1 cellular context compared by ENCODE assay signal in the genomic region with DNA sequence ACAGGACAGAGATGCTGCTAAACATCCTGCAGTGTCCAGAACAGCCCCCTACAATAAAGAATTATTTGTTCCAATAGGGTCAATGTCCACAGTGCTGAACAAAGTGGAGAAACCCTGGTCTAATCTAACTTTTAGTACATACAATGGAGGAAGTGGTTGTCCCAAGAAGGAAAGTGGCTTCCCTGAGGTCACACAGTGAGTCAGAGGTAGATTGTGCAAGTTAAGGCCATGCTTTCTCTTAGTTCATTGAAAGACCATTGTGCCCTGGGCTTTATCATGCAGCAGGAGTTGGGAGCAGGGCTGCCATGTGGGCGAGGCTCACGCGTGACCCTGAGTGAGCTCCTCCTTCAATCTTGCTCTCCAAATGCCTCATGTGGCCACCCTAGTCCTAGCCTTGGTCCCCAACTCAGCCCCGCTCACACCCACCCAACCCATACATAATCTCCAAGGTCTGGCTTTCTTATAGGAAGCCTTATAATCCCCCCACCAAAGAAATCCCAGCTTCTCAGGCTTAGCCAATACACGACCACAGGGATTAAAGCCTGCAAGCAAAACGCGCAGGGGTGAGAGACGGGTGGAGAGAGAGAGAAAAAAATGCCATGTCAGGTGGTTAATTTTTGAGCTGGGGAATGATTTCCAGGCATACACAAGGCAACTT.
TF ChIP-seq lines count a peak whose summit lies in the region.

No MANE protein-coding gene starts in this region.

TF ChIP-seq in K562, 482 proteins besides CTCF, POLR2A, EP300 and RAD21 (continued from another document):
- no peak for TF ChIP-seq SRSF7 (optimal IDR thresholded peaks at IDR 0.05; ENCODE audit: low read depth, low read length)
- TF ChIP-seq CBFA2T3 (IDR thresholded peaks at IDR 0.05) = peak; percentile 30; the same call in 1 of the 2 replicates
- TF ChIP-seq MBD2 (IDR thresholded peaks at IDR 0.05; ENCODE audit: borderline replicate concordance, low read depth) = no peak
- peak in 1 of 2 experiments; percentile 58; a peak in 1 of 4 replicates for TF ChIP-seq TRIM24 (IDR thresholded peaks at IDR 0.05)
- no peak for TF ChIP-seq ZKSCAN1 (IDR thresholded peaks at IDR 0.05; ENCODE audit: low read depth, low read length)
- no peak for TF ChIP-seq ZNF134 (CRISPR knock-in tag; conservative IDR thresholded peaks at IDR 0.05)
- TF ChIP-seq FOXJ2 (tag; IDR thresholded peaks at IDR 0.05) = no peak
- TF ChIP-seq, protein P1, sequence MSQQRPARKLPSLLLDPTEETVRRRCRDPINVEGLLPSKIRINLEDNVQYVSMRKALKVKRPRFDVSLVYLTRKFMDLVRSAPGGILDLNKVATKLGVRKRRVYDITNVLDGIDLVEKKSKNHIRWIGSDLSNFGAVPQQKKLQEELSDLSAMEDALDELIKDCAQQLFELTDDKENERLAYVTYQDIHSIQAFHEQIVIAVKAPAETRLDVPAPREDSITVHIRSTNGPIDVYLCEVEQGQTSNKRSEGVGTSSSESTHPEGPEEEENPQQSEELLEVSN (IDR thresholded peaks at IDR 0.05; ENCODE audit: borderline replicate concordance in 1 of 2, extremely low read depth in 1 of 2, insufficient read depth in 1 of 2, insufficient read length in 1 of 2, low read depth in 1 of 2, low read length in 1 of 2, poor library complexity in 1 of 2, severe bottlenecking in 1 of 2) = peak in 1 of 2 experiments; percentile 17
- no peak for TF ChIP-seq ZNF121 (CRISPR knock-in tag; conservative IDR thresholded peaks at IDR 0.05)
- TF ChIP-seq ZNF263 (CRISPR knock-in tag; IDR thresholded peaks at IDR 0.05; ENCODE audit: borderline replicate concordance) = no peak
- TF ChIP-seq, protein P2, sequence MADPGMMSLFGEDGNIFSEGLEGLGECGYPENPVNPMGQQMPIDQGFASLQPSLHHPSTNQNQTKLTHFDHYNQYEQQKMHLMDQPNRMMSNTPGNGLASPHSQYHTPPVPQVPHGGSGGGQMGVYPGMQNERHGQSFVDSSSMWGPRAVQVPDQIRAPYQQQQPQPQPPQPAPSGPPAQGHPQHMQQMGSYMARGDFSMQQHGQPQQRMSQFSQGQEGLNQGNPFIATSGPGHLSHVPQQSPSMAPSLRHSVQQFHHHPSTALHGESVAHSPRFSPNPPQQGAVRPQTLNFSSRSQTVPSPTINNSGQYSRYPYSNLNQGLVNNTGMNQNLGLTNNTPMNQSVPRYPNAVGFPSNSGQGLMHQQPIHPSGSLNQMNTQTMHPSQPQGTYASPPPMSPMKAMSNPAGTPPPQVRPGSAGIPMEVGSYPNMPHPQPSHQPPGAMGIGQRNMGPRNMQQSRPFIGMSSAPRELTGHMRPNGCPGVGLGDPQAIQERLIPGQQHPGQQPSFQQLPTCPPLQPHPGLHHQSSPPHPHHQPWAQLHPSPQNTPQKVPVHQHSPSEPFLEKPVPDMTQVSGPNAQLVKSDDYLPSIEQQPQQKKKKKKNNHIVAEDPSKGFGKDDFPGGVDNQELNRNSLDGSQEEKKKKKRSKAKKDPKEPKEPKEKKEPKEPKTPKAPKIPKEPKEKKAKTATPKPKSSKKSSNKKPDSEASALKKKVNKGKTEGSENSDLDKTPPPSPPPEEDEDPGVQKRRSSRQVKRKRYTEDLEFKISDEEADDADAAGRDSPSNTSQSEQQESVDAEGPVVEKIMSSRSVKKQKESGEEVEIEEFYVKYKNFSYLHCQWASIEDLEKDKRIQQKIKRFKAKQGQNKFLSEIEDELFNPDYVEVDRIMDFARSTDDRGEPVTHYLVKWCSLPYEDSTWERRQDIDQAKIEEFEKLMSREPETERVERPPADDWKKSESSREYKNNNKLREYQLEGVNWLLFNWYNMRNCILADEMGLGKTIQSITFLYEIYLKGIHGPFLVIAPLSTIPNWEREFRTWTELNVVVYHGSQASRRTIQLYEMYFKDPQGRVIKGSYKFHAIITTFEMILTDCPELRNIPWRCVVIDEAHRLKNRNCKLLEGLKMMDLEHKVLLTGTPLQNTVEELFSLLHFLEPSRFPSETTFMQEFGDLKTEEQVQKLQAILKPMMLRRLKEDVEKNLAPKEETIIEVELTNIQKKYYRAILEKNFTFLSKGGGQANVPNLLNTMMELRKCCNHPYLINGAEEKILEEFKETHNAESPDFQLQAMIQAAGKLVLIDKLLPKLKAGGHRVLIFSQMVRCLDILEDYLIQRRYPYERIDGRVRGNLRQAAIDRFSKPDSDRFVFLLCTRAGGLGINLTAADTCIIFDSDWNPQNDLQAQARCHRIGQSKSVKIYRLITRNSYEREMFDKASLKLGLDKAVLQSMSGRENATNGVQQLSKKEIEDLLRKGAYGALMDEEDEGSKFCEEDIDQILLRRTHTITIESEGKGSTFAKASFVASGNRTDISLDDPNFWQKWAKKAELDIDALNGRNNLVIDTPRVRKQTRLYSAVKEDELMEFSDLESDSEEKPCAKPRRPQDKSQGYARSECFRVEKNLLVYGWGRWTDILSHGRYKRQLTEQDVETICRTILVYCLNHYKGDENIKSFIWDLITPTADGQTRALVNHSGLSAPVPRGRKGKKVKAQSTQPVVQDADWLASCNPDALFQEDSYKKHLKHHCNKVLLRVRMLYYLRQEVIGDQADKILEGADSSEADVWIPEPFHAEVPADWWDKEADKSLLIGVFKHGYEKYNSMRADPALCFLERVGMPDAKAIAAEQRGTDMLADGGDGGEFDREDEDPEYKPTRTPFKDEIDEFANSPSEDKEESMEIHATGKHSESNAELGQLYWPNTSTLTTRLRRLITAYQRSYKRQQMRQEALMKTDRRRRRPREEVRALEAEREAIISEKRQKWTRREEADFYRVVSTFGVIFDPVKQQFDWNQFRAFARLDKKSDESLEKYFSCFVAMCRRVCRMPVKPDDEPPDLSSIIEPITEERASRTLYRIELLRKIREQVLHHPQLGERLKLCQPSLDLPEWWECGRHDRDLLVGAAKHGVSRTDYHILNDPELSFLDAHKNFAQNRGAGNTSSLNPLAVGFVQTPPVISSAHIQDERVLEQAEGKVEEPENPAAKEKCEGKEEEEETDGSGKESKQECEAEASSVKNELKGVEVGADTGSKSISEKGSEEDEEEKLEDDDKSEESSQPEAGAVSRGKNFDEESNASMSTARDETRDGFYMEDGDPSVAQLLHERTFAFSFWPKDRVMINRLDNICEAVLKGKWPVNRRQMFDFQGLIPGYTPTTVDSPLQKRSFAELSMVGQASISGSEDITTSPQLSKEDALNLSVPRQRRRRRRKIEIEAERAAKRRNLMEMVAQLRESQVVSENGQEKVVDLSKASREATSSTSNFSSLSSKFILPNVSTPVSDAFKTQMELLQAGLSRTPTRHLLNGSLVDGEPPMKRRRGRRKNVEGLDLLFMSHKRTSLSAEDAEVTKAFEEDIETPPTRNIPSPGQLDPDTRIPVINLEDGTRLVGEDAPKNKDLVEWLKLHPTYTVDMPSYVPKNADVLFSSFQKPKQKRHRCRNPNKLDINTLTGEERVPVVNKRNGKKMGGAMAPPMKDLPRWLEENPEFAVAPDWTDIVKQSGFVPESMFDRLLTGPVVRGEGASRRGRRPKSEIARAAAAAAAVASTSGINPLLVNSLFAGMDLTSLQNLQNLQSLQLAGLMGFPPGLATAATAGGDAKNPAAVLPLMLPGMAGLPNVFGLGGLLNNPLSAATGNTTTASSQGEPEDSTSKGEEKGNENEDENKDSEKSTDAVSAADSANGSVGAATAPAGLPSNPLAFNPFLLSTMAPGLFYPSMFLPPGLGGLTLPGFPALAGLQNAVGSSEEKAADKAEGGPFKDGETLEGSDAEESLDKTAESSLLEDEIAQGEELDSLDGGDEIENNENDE (IDR thresholded peaks at IDR 0.05; ENCODE audit: low read depth, low read length) = no peak
- no peak for TF ChIP-seq RFX1 (IDR thresholded peaks at IDR 0.05)
- TF ChIP-seq, protein P3, sequence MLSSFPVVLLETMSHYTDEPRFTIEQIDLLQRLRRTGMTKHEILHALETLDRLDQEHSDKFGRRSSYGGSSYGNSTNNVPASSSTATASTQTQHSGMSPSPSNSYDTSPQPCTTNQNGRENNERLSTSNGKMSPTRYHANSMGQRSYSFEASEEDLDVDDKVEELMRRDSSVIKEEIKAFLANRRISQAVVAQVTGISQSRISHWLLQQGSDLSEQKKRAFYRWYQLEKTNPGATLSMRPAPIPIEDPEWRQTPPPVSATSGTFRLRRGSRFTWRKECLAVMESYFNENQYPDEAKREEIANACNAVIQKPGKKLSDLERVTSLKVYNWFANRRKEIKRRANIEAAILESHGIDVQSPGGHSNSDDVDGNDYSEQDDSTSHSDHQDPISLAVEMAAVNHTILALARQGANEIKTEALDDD (IDR thresholded peaks at IDR 0.05) = no peak
- TF ChIP-seq CREM (IDR thresholded peaks at IDR 0.05; ENCODE audit: low read depth) = no peak
- no peak for TF ChIP-seq NR2C1 (IDR thresholded peaks at IDR 0.05)
- TF ChIP-seq NR2C1 (tag; IDR thresholded peaks at IDR 0.05) = peak; percentile 44
- no peak for TF ChIP-seq ZNF431 (CRISPR knock-in tag; IDR thresholded peaks at IDR 0.05)
- TF ChIP-seq MED1 (CRISPR knock-in tag; IDR thresholded peaks at IDR 0.05; ENCODE audit: borderline replicate concordance) = no peak
- no peak for TF ChIP-seq TCFL5 (CRISPR knock-in tag; conservative IDR thresholded peaks at IDR 0.05)
- no peak for TF ChIP-seq KAT2B (IDR thresholded peaks at IDR 0.05; ENCODE audit: low read depth, low read length)
- TF ChIP-seq, protein P4, sequence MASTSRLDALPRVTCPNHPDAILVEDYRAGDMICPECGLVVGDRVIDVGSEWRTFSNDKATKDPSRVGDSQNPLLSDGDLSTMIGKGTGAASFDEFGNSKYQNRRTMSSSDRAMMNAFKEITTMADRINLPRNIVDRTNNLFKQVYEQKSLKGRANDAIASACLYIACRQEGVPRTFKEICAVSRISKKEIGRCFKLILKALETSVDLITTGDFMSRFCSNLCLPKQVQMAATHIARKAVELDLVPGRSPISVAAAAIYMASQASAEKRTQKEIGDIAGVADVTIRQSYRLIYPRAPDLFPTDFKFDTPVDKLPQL (IDR thresholded peaks at IDR 0.05; ENCODE audit: extremely low read depth, insufficient read length) = no peak
- TF ChIP-seq CEBPB (tag; IDR thresholded peaks at IDR 0.05) = peak; percentile 86
